8 cellular contexts compared by ENCODE assay signal in genomic region chr4:25860586-25861421, GRCh38. TPM values are rescaled to one million over a fixed set of nuclear protein-coding genes. Genes with fewer than 3 reads are reported as not detected.
DNase-seq lines count a peak whose midpoint lies in the region; ATAC-seq and TF ChIP-seq lines count a peak whose summit lies in the region.

No MANE protein-coding gene starts in this region.

- no peaks in the 10 kb centered on the region for H3K9me3 Mint-ChIP-seq in CD8-positive, alpha-beta T cell
- H3K9me3 Mint-ChIP-seq in activated CD4-positive, alpha-beta memory T cell treated with anti-CD3 and anti-CD28 coated beads, Interleukin-2, amount 10 ng/mL, durations not matched to agents 7 days and 5 days: no peaks in the 10 kb centered on the region

- H3K4me1 ChIP-seq in CD8-positive, alpha-beta T cell (ENCODE audit: insufficient read depth, low read length): peaks cover 52% of the 10 kb centered on the region

- H3K9me3 ChIP-seq in CD8-positive, alpha-beta T cell (ENCODE audit: low read length): no peaks in the 10 kb centered on the region

- H3K27ac ChIP-seq in CD8-positive, alpha-beta T cell (ENCODE audit: low read depth, low read length): peak overlapping the region; percentile 58

- no peak for DNase-seq in CD8-positive, alpha-beta T cell
- no peak for DNase-seq in activated CD4-positive, alpha-beta memory T cell treated with anti-CD3 and anti-CD28 coated beads, Interleukin-2, amount 10 ng/mL, durations not matched to agents 7 days and 5 days
- DNase-seq in lung microvascular endothelial cell (ENCODE audit: low read depth in 2 of 2): peak; percentile 13 to 37
- DNase-seq in HEK293T (ENCODE audit: extremely low spot score): no peak
- no peak for DNase-seq in A172 (ENCODE audit: low spot score)

- intact Hi-C loops in CD8-positive, alpha-beta T cell (cut with DNase I, micrococcal nuclease): loop anchor here (2.0 to 10.0 kb wide), 6 partner anchors 18 to 724 kb away; partner anchors contain the start of genes ANAPC4 (in 2 of the 2), RBPJ (in 1 of the 2), SEPSECS (in 1 of the 2) and TBC1D19 (in 1 of the 2)

- peak overlapping the region; percentile 91 for H3K27ac Mint-ChIP-seq in CD8-positive, alpha-beta T cell
- peak overlapping the region; percentile 95 for H3K27ac Mint-ChIP-seq in activated CD4-positive, alpha-beta memory T cell treated with anti-CD3 and anti-CD28 coated beads, Interleukin-2, amount 10 ng/mL, durations not matched to agents 7 days and 5 days

- no peak for ATAC-seq in CD8-positive, alpha-beta T cell
- ATAC-seq in HG03139 (IDR thresholded peaks at IDR 0.05; ENCODE audit: unreplicated experiment) (peak; percentile 27), HG03521 (IDR thresholded peaks at IDR 0.05; ENCODE audit: unreplicated experiment) (no peak), HG03342 (IDR thresholded peaks at IDR 0.05; ENCODE audit: unreplicated experiment) (no peak)

- no peaks in the 10 kb centered on the region for H3K27me3 ChIP-seq in CD8-positive, alpha-beta T cell (ENCODE audit: insufficient read depth, low read length)

- H3K27me3 Mint-ChIP-seq in CD8-positive, alpha-beta T cell (ENCODE audit: low read depth): no peaks in the 10 kb centered on the region
- no peaks in the 10 kb centered on the region for H3K27me3 Mint-ChIP-seq in activated CD4-positive, alpha-beta memory T cell treated with anti-CD3 and anti-CD28 coated beads, Interleukin-2, amount 10 ng/mL, durations not matched to agents 7 days and 5 days

- H3K36me3 Mint-ChIP-seq in CD8-positive, alpha-beta T cell: peaks cover 3% of the 10 kb centered on the region
- H3K36me3 Mint-ChIP-seq in activated CD4-positive, alpha-beta memory T cell treated with anti-CD3 and anti-CD28 coated beads, Interleukin-2, amount 10 ng/mL, durations not matched to agents 7 days and 5 days (ENCODE audit: low read depth): peaks cover 27% of the 10 kb centered on the region

- POLR2A ChIA-PET in CD8-positive, alpha-beta T cell (lab: Charles Lee): interaction anchor here (1.1 to 2.2 kb wide), 8 partner anchors 17 to 701 kb away, joined by 3 to 13 read pairs (median 3); partner anchors contain the start of genes SEPSECS and SMIM20
- POLR2A ChIA-PET in activated CD4-positive, alpha-beta memory T cell treated with anti-CD3 and anti-CD28 coated beads, Interleukin-2, amount 10 ng/mL, durations not matched to agents 7 days and 5 days (lab: Charles Lee): interaction anchor here (1.0 to 3.6 kb wide), 8 partner anchors 11 to 1276 kb away, joined by 3 to 34 read pairs (median 4); partner anchors contain the start of genes DHX15 and SMIM20
- POLR2A ChIA-PET in HEK293T (lab: Yijun Ruan, JAX): no interaction called here

- H3K36me3 ChIP-seq in CD8-positive, alpha-beta T cell (ENCODE audit: insufficient read depth, low read length): no peaks in the 10 kb centered on the region

- no peak for TF ChIP-seq CTCF in CD8-positive, alpha-beta T cell (IDR thresholded peaks at IDR 0.05)

- H3K4me3 ChIP-seq in CD8-positive, alpha-beta T cell (ENCODE audit: low read depth, low read length): no peak overlapping the region

- peak overlapping the region; percentile 100 for H3K4me3 Mint-ChIP-seq in CD8-positive, alpha-beta T cell
- H3K4me3 Mint-ChIP-seq in activated CD4-positive, alpha-beta memory T cell treated with anti-CD3 and anti-CD28 coated beads, Interleukin-2, amount 10 ng/mL, durations not matched to agents 7 days and 5 days: peak overlapping the region; percentile 97

- CTCF ChIA-PET in CD8-positive, alpha-beta T cell (lab: Charles Lee): interaction anchor here (0.6 to 4.8 kb wide), 6 partner anchors 10 to 481 kb away, joined by 3 to 19 read pairs (median 3); partner anchors contain the start of gene SMIM20
- CTCF ChIA-PET in activated CD4-positive, alpha-beta memory T cell treated with anti-CD3 and anti-CD28 coated beads, Interleukin-2, amount 10 ng/mL, durations not matched to agents 7 days and 5 days (lab: Charles Lee): interaction anchor here (1.4 kb wide), 1 partner anchor 18 kb away, joined by 5 read pairs; no protein-coding TSS in a partner anchor
- CTCF ChIA-PET in HEK293T (lab: Yijun Ruan, JAX): interaction anchor here (0.7 kb wide), 1 partner anchor 277 kb away, joined by 4 read pairs; no protein-coding TSS in a partner anchor

- peaks cover 56% of the 10 kb centered on the region for H3K4me1 Mint-ChIP-seq in CD8-positive, alpha-beta T cell (ENCODE audit: low read depth)
- H3K4me1 Mint-ChIP-seq in activated CD4-positive, alpha-beta memory T cell treated with anti-CD3 and anti-CD28 coated beads, Interleukin-2, amount 10 ng/mL, durations not matched to agents 7 days and 5 days: peaks cover 69% of the 10 kb centered on the region

TF ChIP-seq in HEK293T, 16 proteins besides CTCF, POLR2A, EP300 and RAD21:
- no peak for TF ChIP-seq SP1 (IDR thresholded peaks at IDR 0.05)
- no peak for TF ChIP-seq ARNT (IDR thresholded peaks at IDR 0.05)
- no peak for TF ChIP-seq PKNOX1 (IDR thresholded peaks at IDR 0.05)
- TF ChIP-seq LEF1 (IDR thresholded peaks at IDR 0.05; ENCODE audit: borderline replicate concordance): no peak
- no peak for TF ChIP-seq ELF4 (IDR thresholded peaks at IDR 0.05)
- TF ChIP-seq FOXK2 (IDR thresholded peaks at IDR 0.05): no peak

RNA-seq across cellular contexts. Expression of gene SEL1L3, which starts 2.0 kb away (rescaled TPM):
- 10 to 100 TPM; 31.2 to 33.7 TPM for total RNA-seq in CD8-positive, alpha-beta T cell
- 10 to 100 TPM; 88.3 to 91.3 TPM for total RNA-seq in activated CD4-positive, alpha-beta memory T cell treated with anti-CD3 and anti-CD28 coated beads, Interleukin-2, amount 10 ng/mL, durations not matched to agents 7 days and 5 days
- total RNA-seq in lung microvascular endothelial cell: 34.9 and 61.5 TPM in 2 replicates
- 66.6 and 67.0 TPM in 2 replicates for total RNA-seq in A172 (2014; rRNA removed; shearing (Covaris generic))

RNA-seq across cellular contexts. Expression of gene SMIM20, which starts 53.2 kb away (rescaled TPM):
- 1 to 10 TPM; 7.5 to 9.8 TPM for total RNA-seq in CD8-positive, alpha-beta T cell
- 10 to 100 TPM; 11.5 to 14.4 TPM for total RNA-seq in activated CD4-positive, alpha-beta memory T cell treated with anti-CD3 and anti-CD28 coated beads, Interleukin-2, amount 10 ng/mL, durations not matched to agents 7 days and 5 days
- total RNA-seq in lung microvascular endothelial cell: 8.9 and 16.6 TPM in 2 replicates
- total RNA-seq in A172 (2014; rRNA removed; shearing (Covaris generic)): 44.7 and 51.7 TPM in 2 replicates

Comparison
In these comparisons a context has a peak if more than half of its experiments do, and no peak if none do; other contexts are left out.
1. DNase-seq: peak in lung microvascular endothelial cell (2 of 2); none in CD8-positive, alpha-beta T cell (0 of 7), activated CD4-positive, alpha-beta memory T cell treated with anti-CD3 and anti-CD28 coated beads, Interleukin-2, amount 10 ng/mL, durations not matched to agents 7 days and 5 days (single experiment), HEK293T (single experiment) and A172 (single experiment).